ENCODE assay signal across 8 cellular contexts in the genomic region with DNA sequence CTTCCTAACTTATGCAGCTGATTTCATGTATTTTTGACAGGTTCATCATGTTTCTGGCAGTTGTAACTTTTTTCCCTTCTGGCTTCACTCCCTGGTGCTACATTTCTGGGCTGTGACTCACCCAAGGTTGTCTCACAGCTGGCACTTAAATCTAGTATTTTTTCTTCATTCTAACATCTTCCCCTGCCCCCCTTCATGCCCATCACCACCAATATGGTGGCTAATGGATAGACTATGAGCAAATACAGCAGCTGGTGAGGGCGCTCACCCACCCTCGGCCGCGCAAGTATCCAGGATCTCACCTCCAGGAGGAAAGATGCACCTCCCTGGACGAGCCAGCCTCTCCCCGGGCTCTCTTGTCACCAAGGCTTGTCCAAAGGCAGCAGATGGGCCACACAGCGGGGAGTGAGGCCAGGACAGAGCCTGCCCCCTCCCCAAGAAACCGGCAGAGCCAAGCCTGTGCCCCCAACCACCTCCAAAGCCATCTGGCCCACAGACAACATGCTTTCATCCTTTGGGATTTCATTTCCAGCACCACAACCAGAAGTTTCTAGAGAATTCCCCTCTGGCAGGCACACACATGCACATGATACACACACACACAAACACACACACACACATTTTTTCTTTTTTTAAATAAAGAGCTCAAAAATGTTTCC. TPM values are rescaled to one million over a fixed set of nuclear protein-coding genes. Genes with fewer than 3 reads are reported as not detected.
DNase-seq lines count a peak whose midpoint lies in the region; ATAC-seq and TF ChIP-seq lines count a peak whose summit lies in the region.

No MANE protein-coding gene starts in this region.

- ATAC-seq in HG03045 (IDR thresholded peaks at IDR 0.05; ENCODE audit: unreplicated experiment): no peak
- ATAC-seq in HG02970 (IDR thresholded peaks at IDR 0.05; ENCODE audit: low FRiP score, unreplicated experiment): no peak
- ATAC-seq in HG02840 (IDR thresholded peaks at IDR 0.05; ENCODE audit: low FRiP score, unreplicated experiment): no peak

- no peak for TF ChIP-seq EP300 in stomach (IDR thresholded peaks at IDR 0.05)

- intact Hi-C loops in left ventricle myocardium inferior (cut with micrococcal nuclease) (no loop called here), stomach (cut with DNase I; ENCODE audit: low total_unique reads) (no loop called here)

- H3K27me3 ChIP-seq in left ventricle myocardium inferior (ENCODE audit: low read depth) (no peaks in the 10 kb centered on the region), stomach (no peaks in the 10 kb centered on the region), BE2C (no peaks in the 10 kb centered on the region)

- H3K4me1 ChIP-seq in left ventricle myocardium inferior (peaks cover 98% of the 10 kb centered on the region), stomach (peaks cover 40 to 67% (median 57%) of the 10 kb centered on the region in 4 donors), BE2C (peaks cover 7% of the 10 kb centered on the region)

- DNase-seq in HFF-Myc (ENCODE audit: extremely low read depth, low read depth): peak; percentile 25
- peak; percentile 86 for DNase-seq in amniotic epithelial cell (ENCODE audit: low read depth)
- no peak for DNase-seq in left ventricle myocardium inferior
- no peak for DNase-seq in stomach
- no peak for DNase-seq in BE2C

- H3K4me3 ChIP-seq in HFF-Myc (replicated peaks; ENCODE audit: low read depth, low read length) (no peak overlapping the region), left ventricle myocardium inferior (no peak overlapping the region), stomach (no peak overlapping the region), BE2C (ENCODE audit: low read depth, low read length) (no peak overlapping the region)

- H3K36me3 ChIP-seq in left ventricle myocardium inferior (peaks cover 15% of the 10 kb centered on the region), stomach (peaks cover 0 to 9% (median 5%) of the 10 kb centered on the region in 4 donors), BE2C (no peaks in the 10 kb centered on the region)

- 63 to 83% (median 72%) methylated on average over 5 to 8 of the region's 8 CpGs for WGBS in stomach, 5 donors

- no peak for TF ChIP-seq CTCF in HFF-Myc (IDR thresholded peaks at IDR 0.05; ENCODE audit: low read depth, low read length, missing control alignments)
- TF ChIP-seq CTCF in left ventricle myocardium inferior (IDR thresholded peaks at IDR 0.05; ENCODE audit: borderline replicate concordance): no peak
- no peak for TF ChIP-seq CTCF in stomach (IDR thresholded peaks at IDR 0.05)
- no peak for TF ChIP-seq CTCF in BE2C (IDR thresholded peaks at IDR 0.05; ENCODE audit: low read depth, low read length)

- H3K27ac ChIP-seq in left ventricle myocardium inferior (replicated peaks): peak overlapping the region; percentile 87
- peak overlapping the region in 4 of 5 donors; percentile 44 to 75 (median 59) for H3K27ac ChIP-seq in stomach

- H3K9me3 ChIP-seq in left ventricle myocardium inferior (replicated peaks) (no peaks in the 10 kb centered on the region), stomach (no peaks in the 10 kb centered on the region), BE2C (no peaks in the 10 kb centered on the region)

- TF ChIP-seq POLR2A in stomach (IDR thresholded peaks at IDR 0.05): no peak

RNA-seq across cellular contexts. Expression of gene ATOH8, which starts 39.1 kb away (rescaled TPM):
- 23.3 TPM for total RNA-seq in left ventricle myocardium inferior
- 10 to 100 TPM in 2 of 5 donors, 1 to 10 TPM in 3; 2.3 to 23.2 (median 9.7) TPM for total RNA-seq in stomach
- polyA plus RNA-seq in stomach: 10 to 100 TPM; 11.3 to 20.0 (median 15.3) TPM
- polyA plus RNA-seq in BE2C (2012; ENCODE audit: insufficient read depth, insufficient read length, low read depth): 1.0 TPM

Comparison
In these comparisons a context has a peak if more than half of its experiments do, and no peak if none do; other contexts are left out.
1. DNase-seq: peak in HFF-Myc (single experiment) and amniotic epithelial cell (single experiment); none in left ventricle myocardium inferior (single experiment), stomach (single experiment) and BE2C (single experiment).